ENCODE assay signal across 8 cellular contexts in the genomic region with DNA sequence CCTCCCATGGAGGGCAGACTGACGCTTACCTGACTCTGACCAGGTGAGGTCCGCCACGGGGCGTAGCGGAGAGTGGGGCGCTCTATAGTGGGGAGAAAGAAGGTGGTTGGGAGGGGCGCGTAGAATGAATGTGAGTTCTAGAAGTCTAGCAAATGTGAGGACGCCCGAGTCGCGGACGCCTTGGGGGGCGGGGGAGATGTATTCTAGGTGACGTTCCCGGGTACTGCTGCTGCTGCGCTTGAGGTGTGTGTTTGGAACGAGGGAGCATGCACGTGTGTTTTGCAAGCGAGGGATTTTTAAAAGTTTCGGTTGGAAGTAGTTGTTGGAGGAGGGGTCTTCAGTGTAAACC. TPM values are rescaled to one million over a fixed set of nuclear protein-coding genes. Genes with fewer than 3 reads are reported as not detected.
DNase-seq lines count a peak whose midpoint lies in the region; ATAC-seq and TF ChIP-seq lines count a peak whose summit lies in the region.

No MANE protein-coding gene starts in this region.

- H3K9ac ChIP-seq in fibroblast of lung (ENCODE audit: insufficient read depth, low read length) = peak overlapping the region; percentile 79

- no peak for TF ChIP-seq CTCF in fibroblast of lung (conservative IDR thresholded peaks at IDR 0.05 in 1 of 2, IDR thresholded peaks at IDR 0.05 in 1 of 2; ENCODE audit: low read depth in 1 of 2, low read length in 2 of 2)
- no peak for TF ChIP-seq CTCF in osteocyte (IDR thresholded peaks at IDR 0.05)
- TF ChIP-seq CTCF in vagina (IDR thresholded peaks at IDR 0.05) = no peak

- H3K4me1 ChIP-seq in fibroblast of lung (ENCODE audit: control insufficient read depth, extremely low read depth, insufficient read depth, low read length) = no peaks in the 10 kb centered on the region
- H3K4me1 ChIP-seq in vagina = peaks cover 25% of the 10 kb centered on the region

- DNase-seq in Right ventricle myocardium superior (peak; percentile 55), Right ventricle myocardium inferior (ENCODE audit: missing footprints) (no peak), NCI-H526 treated with DMSO at 0.1 percent for 48 hours (lab: John Stamatoyannopoulos, UW) (peak; percentile 30), fibroblast of lung (ENCODE audit: low read depth in 2 of 2) (peak in 1 of 2 donors; percentile 25), osteocyte (ENCODE audit: extremely low spot score, unreplicated experiment) (no peak), vagina (ENCODE audit: extremely low spot score in 2 of 2) (no peak)
- DNase-seq in activated T-cell treated with anti-CD3 and anti-CD28 coated beads, Interleukin-2, amount 50 U/mL, for 48 hours = peak; percentile 60 to 63

- H3K9me3 Mint-ChIP-seq in osteocyte (ENCODE audit: unreplicated experiment) = no peaks in the 10 kb centered on the region

- peak overlapping the region; percentile 97 for H3K27ac Mint-ChIP-seq in osteocyte (ENCODE audit: unreplicated experiment)

- H3K4me3 ChIP-seq in fibroblast of lung (replicated peaks in 1 of 4; ENCODE audit: control extremely low read depth in 1 of 4, insufficient read depth in 1 of 4, low read depth in 3 of 4, low read length in 4 of 4) (peak overlapping the region; percentile 82 to 100 (median 99)), vagina (peak overlapping the region; percentile 91 to 97)

- peak overlapping the region; percentile 94 for H3K4me3 Mint-ChIP-seq in osteocyte (ENCODE audit: unreplicated experiment)

- H4K20me1 ChIP-seq in fibroblast of lung (ENCODE audit: control insufficient read depth, extremely low read depth, insufficient read depth, low read length) = no peaks in the 10 kb centered on the region

- peaks cover 19% of the 10 kb centered on the region for H3K4me1 Mint-ChIP-seq in osteocyte (ENCODE audit: unreplicated experiment)

- peak overlapping the region; percentile 81 for H3K4me2 ChIP-seq in fibroblast of lung (ENCODE audit: extremely low read depth, insufficient read depth, low read length)

- H3K9me3 ChIP-seq in fibroblast of lung (ENCODE audit: control insufficient read depth, insufficient read depth, low read depth, low read length) = no peaks in the 10 kb centered on the region
- no peaks in the 10 kb centered on the region for H3K9me3 ChIP-seq in vagina

- H3K36me3 ChIP-seq in fibroblast of lung (ENCODE audit: control insufficient read depth, insufficient read depth, low read length) (peaks cover 5% of the 10 kb centered on the region), vagina (peaks cover 0 to 13% of the 10 kb centered on the region in 2 donors)

- ATAC-seq in Right ventricle myocardium superior (ENCODE audit: poor library complexity) (peak; percentile 36), Right ventricle myocardium inferior (no peak), HG02981 (IDR thresholded peaks at IDR 0.05; ENCODE audit: unreplicated experiment) (peak; percentile 31)

- H3K27me3 ChIP-seq in fibroblast of lung (ENCODE audit: control insufficient read depth, insufficient read depth, low read length) (no peaks in the 10 kb centered on the region), vagina (no peaks in the 10 kb centered on the region)

- H3K27me3 Mint-ChIP-seq in osteocyte (ENCODE audit: unreplicated experiment) = no peaks in the 10 kb centered on the region

- peaks cover 16% of the 10 kb centered on the region for H3K36me3 Mint-ChIP-seq in osteocyte (ENCODE audit: unreplicated experiment)

- peaks cover 37% of the 10 kb centered on the region for H3K79me2 ChIP-seq in fibroblast of lung (ENCODE audit: control insufficient read depth, insufficient read depth, low read length)

- H2AFZ ChIP-seq in fibroblast of lung (ENCODE audit: low read length) = peak overlapping the region; percentile 93

- no peak for TF ChIP-seq POLR2A in vagina (IDR thresholded peaks at IDR 0.05)

- intact Hi-C loops in Right ventricle myocardium superior (cut with DNase I) = loop anchor here (5.0 kb wide), 1 partner anchor 123 kb away; a partner anchor contains a TSS
- intact Hi-C loops in Right ventricle myocardium inferior (cut with DNase I) = loop anchor here (10.0 kb wide), 1 partner anchor 116 kb away; no protein-coding TSS in a partner anchor
- intact Hi-C loops in vagina (cut with DNase I) = loop anchor here (10.0 kb wide), 1 partner anchor 146 kb away; a partner anchor contains a TSS

- H3K27ac ChIP-seq in fibroblast of lung (ENCODE audit: insufficient read depth, low read length) (peak overlapping the region; percentile 74), vagina (peak overlapping the region; percentile 94)

RNA-seq across cellular contexts. Expression of a gene that starts 0.8 kb away (rescaled TPM):
- total RNA-seq in Right ventricle myocardium superior (14.6 TPM), Right ventricle myocardium inferior (12.7 TPM), fibroblast of lung (34.9 and 36.5 TPM in 2 replicates), osteocyte (36.7 and 39.3 TPM in 2 replicates), vagina (31.7 TPM)
- polyA plus RNA-seq in fibroblast of lung = 11.2 and 14.8 TPM in 2 replicates
- 8.4 and 11.7 TPM in 2 replicates for polyA plus RNA-seq in fibroblast of lung (2012)
- polyA minus RNA-seq in fibroblast of lung (ENCODE audit: low replicate concordance) = 6.5 and 9.2 TPM in 2 replicates

RNA-seq across cellular contexts. Expression of a gene that starts 53.1 kb away (rescaled TPM):
- 2.8 TPM for total RNA-seq in Right ventricle myocardium superior
- 2.9 TPM for total RNA-seq in Right ventricle myocardium inferior
- 33.1 and 53.8 TPM in 2 replicates for total RNA-seq in fibroblast of lung
- polyA plus RNA-seq in fibroblast of lung = 28.5 and 35.0 TPM in 2 replicates
- 13.5 and 17.8 TPM in 2 replicates for polyA plus RNA-seq in fibroblast of lung (2012)
- 2.8 and 4.1 TPM in 2 replicates for polyA minus RNA-seq in fibroblast of lung (ENCODE audit: low replicate concordance)
- not detected in 2 replicates for total RNA-seq in osteocyte
- 2.0 TPM for total RNA-seq in vagina

Comparison
In these comparisons a context has a peak if more than half of its experiments do, and no peak if none do; other contexts are left out.
1. DNase-seq: peak in Right ventricle myocardium superior (single experiment), NCI-H526 treated with DMSO at 0.1 percent for 48 hours (single experiment) and activated T-cell treated with anti-CD3 and anti-CD28 coated beads, Interleukin-2, amount 50 U/mL, for 48 hours (2 of 2); none in Right ventricle myocardium inferior (single experiment), osteocyte (single experiment) and vagina (0 of 2).